10 cellular contexts compared by ENCODE assay signal in the genomic region with DNA sequence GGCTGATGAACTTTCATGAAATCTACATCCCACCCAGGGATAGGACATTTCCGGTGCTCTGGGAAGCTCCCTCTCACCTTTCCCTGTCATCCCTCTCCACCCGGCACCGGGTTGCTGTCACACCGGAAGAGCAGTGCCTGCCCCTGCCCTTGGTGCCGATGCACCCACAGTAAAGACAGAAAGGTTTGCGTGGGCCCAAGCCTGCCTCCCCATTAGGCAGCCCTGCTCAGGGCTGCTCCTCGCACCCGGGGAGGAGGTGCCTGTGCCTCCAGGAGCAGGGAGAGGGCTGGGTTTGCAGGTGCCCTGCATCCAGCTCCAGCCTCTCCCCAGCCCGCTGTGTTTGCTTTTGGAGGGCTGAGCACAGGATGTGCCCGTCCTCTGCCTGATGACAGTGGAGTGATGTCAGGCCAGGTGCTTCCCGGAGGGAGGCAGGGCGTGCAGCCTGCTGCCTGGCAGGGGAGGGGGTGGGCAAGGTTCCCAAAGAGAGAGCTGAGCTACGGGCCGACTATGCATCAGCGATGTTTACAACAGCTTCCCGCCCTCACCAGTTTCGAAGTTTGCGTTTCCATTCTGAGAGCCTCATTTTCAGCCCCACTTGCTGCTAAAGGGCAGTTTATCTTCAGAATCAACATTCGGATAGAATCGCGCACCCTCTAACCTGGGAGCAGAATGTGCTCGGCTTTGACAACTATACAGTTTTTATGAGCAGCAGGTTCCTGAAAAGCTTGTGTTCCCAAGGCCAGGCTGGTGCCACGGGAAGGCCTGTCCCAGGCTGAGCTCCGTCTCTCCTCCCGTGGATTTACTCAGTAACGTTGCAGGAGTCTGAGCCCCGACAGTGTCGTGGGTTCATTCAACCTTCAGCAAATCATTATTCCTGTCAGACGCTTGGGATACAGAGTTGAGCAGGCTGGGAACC.
DNase-seq lines count a peak whose midpoint lies in the region; ATAC-seq and TF ChIP-seq lines count a peak whose summit lies in the region.
"Had no signal": no experiment of that assay in that cellular context is flagged by ENCODE, and none has a peak within 500 bp of the region (broad histone marks: within the 10 kb centered on the region; RNA-seq: fewer than 3 reads in every experiment).

No MANE protein-coding gene starts in this region.

- peaks cover 39% of the 10 kb centered on the region for H3K4me1 Mint-ChIP-seq in activated naive CD8-positive, alpha-beta T cell treated with anti-CD3 and anti-CD28 coated beads for 36 hours
- H3K4me1 Mint-ChIP-seq in memory B cell, result peaks cover 16% of the 10 kb centered on the region
- H3K4me1 Mint-ChIP-seq in Caco-2 (ENCODE audit: low read depth, unreplicated experiment), result no peaks in the 10 kb centered on the region

- H3K4me3 ChIP-seq in Caco-2 (ENCODE audit: low read depth, low read length), result no peak overlapping the region

- no peak for TF ChIP-seq CTCF in Caco-2 (IDR thresholded peaks at IDR 0.05; ENCODE audit: insufficient read depth in 1 of 2, low read depth in 1 of 2, low read length in 1 of 2, severe bottlenecking in 1 of 2, unreplicated experiment in 1 of 2)

- ATAC-seq in memory B cell (ENCODE audit: low read depth), result peak; percentile 64
- ATAC-seq in HG03439 (IDR thresholded peaks at IDR 0.05; ENCODE audit: unreplicated experiment), result no peak
- no peak for ATAC-seq in GM21576 (IDR thresholded peaks at IDR 0.05; ENCODE audit: unreplicated experiment)

- intact Hi-C loops in Caco-2 (cut with micrococcal nuclease; ENCODE audit: unreplicated experiment), result no loop called here

- no peaks in the 10 kb centered on the region for H3K36me3 ChIP-seq in Caco-2 (ENCODE audit: control insufficient read depth, insufficient read depth, low read length)

- POLR2A ChIA-PET in Caco-2 (lab: Charles Lee), result no interaction called here

- H3K27me3 Mint-ChIP-seq in activated naive CD8-positive, alpha-beta T cell treated with anti-CD3 and anti-CD28 coated beads for 36 hours, result no peaks in the 10 kb centered on the region
- H3K27me3 Mint-ChIP-seq in memory B cell (peaks cover 19% of the 10 kb centered on the region), Caco-2 (ENCODE audit: insufficient read depth, unreplicated experiment) (peaks cover 8% of the 10 kb centered on the region)

- no peaks in the 10 kb centered on the region for H3K9me3 Mint-ChIP-seq in activated naive CD8-positive, alpha-beta T cell treated with anti-CD3 and anti-CD28 coated beads for 36 hours
- H3K9me3 Mint-ChIP-seq in memory B cell, result no peaks in the 10 kb centered on the region
- no peaks in the 10 kb centered on the region for H3K9me3 Mint-ChIP-seq in Caco-2 (ENCODE audit: unreplicated experiment)
- H3K9me3 Mint-ChIP-seq: IgD-negative memory B cell, neural crest cell had no signal

- no peaks in the 10 kb centered on the region; the same call in 1 of the 2 replicates for H3K27me3 ChIP-seq in Caco-2 (replicated peaks; ENCODE audit: control insufficient read depth, insufficient read depth, low read length)

- peak; percentile 92 for DNase-seq in DMS153 (lab: John Stamatoyannopoulos, UW)
- peak; percentile 65 for DNase-seq in NCI-H345 treated with DMSO at 0.1 percent for 48 hours (lab: John Stamatoyannopoulos, UW; ENCODE audit: unreplicated experiment)
- peak; percentile 22 for DNase-seq in activated naive CD8-positive, alpha-beta T cell treated with anti-CD3 and anti-CD28 coated beads for 36 hours
- no peak for DNase-seq in memory B cell (ENCODE audit: low spot score in 2 of 2)
- DNase-seq in Caco-2, result no peak
- no peak for DNase-seq in amygdala (lab: John Stamatoyannopoulos, UW)

- no peak overlapping the region for H3K27ac Mint-ChIP-seq in activated naive CD8-positive, alpha-beta T cell treated with anti-CD3 and anti-CD28 coated beads for 36 hours
- H3K27ac Mint-ChIP-seq in memory B cell, result no peak overlapping the region
- no peak overlapping the region for H3K27ac Mint-ChIP-seq in Caco-2 (ENCODE audit: unreplicated experiment)
- H3K27ac Mint-ChIP-seq: IgD-negative memory B cell had no signal

- H3K36me3 Mint-ChIP-seq in activated naive CD8-positive, alpha-beta T cell treated with anti-CD3 and anti-CD28 coated beads for 36 hours, result no peaks in the 10 kb centered on the region
- no peaks in the 10 kb centered on the region for H3K36me3 Mint-ChIP-seq in memory B cell
- no peaks in the 10 kb centered on the region for H3K36me3 Mint-ChIP-seq in Caco-2 (ENCODE audit: insufficient read depth, unreplicated experiment)
- H3K36me3 Mint-ChIP-seq: IgD-negative memory B cell had no signal

- BruUV-seq in Caco-2 (replicated peaks; lab: Mats Ljungman, UMichigan), result no TSS peak

- CTCF ChIA-PET in Caco-2 (lab: Charles Lee), result no interaction called here

- H3K4me3 Mint-ChIP-seq in activated naive CD8-positive, alpha-beta T cell treated with anti-CD3 and anti-CD28 coated beads for 36 hours, result no peak overlapping the region
- H3K4me3 Mint-ChIP-seq in memory B cell (no peak overlapping the region), Caco-2 (ENCODE audit: unreplicated experiment) (no peak overlapping the region)
- H3K4me3 Mint-ChIP-seq: IgD-negative memory B cell, neural crest cell had no signal

- H3K4me1 ChIP-seq in Caco-2, result peaks cover 6% of the 10 kb centered on the region

- H3K9me3 ChIP-seq in Caco-2, result no peaks in the 10 kb centered on the region

Comparison
In these comparisons a context has a peak if more than half of its experiments do, and no peak if none do; other contexts are left out.
1. DNase-seq: peak in DMS153 (single experiment), NCI-H345 treated with DMSO at 0.1 percent for 48 hours (single experiment) and activated naive CD8-positive, alpha-beta T cell treated with anti-CD3 and anti-CD28 coated beads for 36 hours (single experiment); none in memory B cell (0 of 2), Caco-2 (0 of 2) and amygdala (0 of 56).